In the genomic region with DNA sequence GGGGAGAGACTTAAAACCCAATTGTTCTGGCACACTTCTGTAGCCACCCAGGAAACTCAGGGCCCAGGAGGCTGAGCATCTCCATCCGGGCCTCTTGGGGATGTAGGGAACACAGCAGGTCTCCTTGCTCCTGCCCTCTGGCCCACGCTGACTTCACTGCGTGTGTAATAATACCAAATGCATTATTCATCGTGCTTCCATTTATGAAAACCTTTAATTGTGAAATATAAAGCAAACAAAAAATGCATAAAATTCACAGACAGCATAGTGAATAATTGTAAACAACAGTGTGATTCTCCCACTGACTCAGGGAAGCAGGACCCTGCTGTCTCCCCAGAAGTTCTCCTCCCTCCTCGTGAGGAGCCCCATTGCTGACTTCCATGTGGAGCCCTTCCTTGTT, we compare ENCODE assay signal across 1 cellular context.
TF ChIP-seq lines count a peak whose summit lies in the region.

No MANE protein-coding gene starts in this region.

TF ChIP-seq in GM23338, 12 proteins besides CTCF, POLR2A, EP300 and RAD21 (continued from another document):
- TF ChIP-seq ZNF462 (CRISPR knock-in tag; IDR thresholded peaks at IDR 0.05) (no peak), ZNF114 (CRISPR knock-in tag; IDR thresholded peaks at IDR 0.05) (no peak), REST (IDR thresholded peaks at IDR 0.05; ENCODE audit: unreplicated experiment) (no peak)
